ENCODE assay signal across 1 cellular context in genomic region chr5:141415272-141415613, GRCh38.
A peak's percentile ranks its signal among the peaks of the same experiment; 100 is the strongest.
TF ChIP-seq lines count a peak whose summit lies in the region.

No MANE protein-coding gene starts in this region.

TF ChIP-seq in K562, 482 proteins besides CTCF, POLR2A, EP300 and RAD21:
- TF ChIP-seq ZBTB33 (CRISPR knock-in tag; IDR thresholded peaks at IDR 0.05) = 0 out of 2 replicates have a peak, but pooled peaks have one; percentile 38
TF ChIP-seq in K562: peak in this region for 1; not testable (repeated sequence) for 481.
